26 cellular contexts compared by ENCODE assay signal in genomic region chr11:117626576-117626975, GRCh38.
"Had no signal": no experiment of that assay in that cellular context is flagged by ENCODE, and none has a peak within 500 bp of the region (broad histone marks: within the 10 kb centered on the region; RNA-seq: fewer than 3 reads in every experiment).

No MANE protein-coding gene starts in this region.

- H3K4me1 Mint-ChIP-seq: central memory CD8-positive, alpha-beta T cell; memory B cell; naive B cell; stimulated activated naive B cell treated with anti-CD40 and anti-IgM and Interleukin-4, amounts not matched to agents 10 μg/mL and 1 μg/mL and 100 μg/mL, for 72 hours had no signal

- H3K36me3 ChIP-seq: colonic mucosa, esophagus muscularis mucosa, gastroesophageal sphincter, heart right ventricle, pancreas, right atrium auricular region, suprapubic skin, thyroid gland had no signal

- H3K36me3 Mint-ChIP-seq: memory B cell; stimulated activated naive B cell treated with anti-CD40 and anti-IgM and Interleukin-4, amounts not matched to agents 10 μg/mL and 1 μg/mL and 100 μg/mL, for 72 hours had no signal

- H3K27me3 ChIP-seq: colonic mucosa, esophagus muscularis mucosa, foreskin keratinocyte, heart right ventricle, pancreas, right atrium auricular region, thyroid gland had no signal

- H3K27me3 Mint-ChIP-seq: dendritic cell treated with granulocyte-macrophage colony-stimulating factor and Interleukin-4, amounts not matched to agents 40 ng/mL and 50 ng/mL, for 4 days; stimulated activated naive CD8-positive, alpha-beta T cell treated with anti-CD3 and anti-CD28 coated beads, Interleukin-15, Interleukin-2, amounts not matched to agents 100 ng/mL and 50 ng/mL, for 24 hours had no signal

- H3K9me3 Mint-ChIP-seq: memory B cell; nephron; stimulated activated naive B cell treated with anti-CD40 and anti-IgM and Interleukin-4, amounts not matched to agents 10 μg/mL and 1 μg/mL and 100 μg/mL, for 72 hours; stimulated activated naive CD8-positive, alpha-beta T cell treated with anti-CD3 and anti-CD28 coated beads, Interleukin-15, Interleukin-2, amounts not matched to agents 100 ng/mL and 50 ng/mL, for 24 hours had no signal

- H3K4me1 ChIP-seq: colonic mucosa, esophagus muscularis mucosa, foreskin keratinocyte, gastroesophageal sphincter, pancreas, suprapubic skin, thyroid gland had no signal

- DNase-seq: colonic mucosa; effector memory CD4-positive, alpha-beta T cell; foreskin keratinocyte; heart right ventricle; islet precursor cell; kidney glomerular epithelial cell; mucosa of descending colon; naive B cell; occipital lobe; stimulated activated naive B cell treated with anti-CD40 and anti-IgM and Interleukin-4, amounts not matched to agents 10 μg/mL and 1 μg/mL and 100 μg/mL, for 72 hours; thyroid gland; trophoblast cell had no signal

- H3K27ac Mint-ChIP-seq: dendritic cell treated with granulocyte-macrophage colony-stimulating factor and Interleukin-4, amounts not matched to agents 40 ng/mL and 50 ng/mL, for 4 days; memory B cell; naive B cell; nephron; progenitor cell of endocrine pancreas; stimulated activated naive B cell treated with anti-CD40 and anti-IgM and Interleukin-4, amounts not matched to agents 10 μg/mL and 1 μg/mL and 100 μg/mL, for 72 hours; stimulated activated naive CD8-positive, alpha-beta T cell treated with anti-CD3 and anti-CD28 coated beads, Interleukin-15, Interleukin-2, amounts not matched to agents 100 ng/mL and 50 ng/mL, for 24 hours had no signal

- ATAC-seq: foreskin keratinocyte; gastroesophageal sphincter; heart right ventricle; left lobe of liver; mucosa of descending colon; pancreas; sciatic nerve; stimulated activated naive B cell treated with anti-CD40 and anti-IgM and Interleukin-4, amounts not matched to agents 10 μg/mL and 1 μg/mL and 100 μg/mL, for 72 hours had no signal

- H3K27ac ChIP-seq: colonic mucosa, esophagus muscularis mucosa, foreskin keratinocyte, gastroesophageal sphincter, heart right ventricle, pancreas, suprapubic skin, thyroid gland had no signal

- H3K4me3 Mint-ChIP-seq: central memory CD8-positive, alpha-beta T cell; dendritic cell treated with granulocyte-macrophage colony-stimulating factor and Interleukin-4, amounts not matched to agents 40 ng/mL and 50 ng/mL, for 4 days; memory B cell; naive B cell; nephron; stimulated activated naive B cell treated with anti-CD40 and anti-IgM and Interleukin-4, amounts not matched to agents 10 μg/mL and 1 μg/mL and 100 μg/mL, for 72 hours; stimulated activated naive CD8-positive, alpha-beta T cell treated with anti-CD3 and anti-CD28 coated beads, Interleukin-15, Interleukin-2, amounts not matched to agents 100 ng/mL and 50 ng/mL, for 24 hours had no signal

- H3K4me3 ChIP-seq: colonic mucosa, esophagus muscularis mucosa, gastroesophageal sphincter, heart right ventricle, lung, mucosa of descending colon, pancreas, right atrium auricular region, suprapubic skin, thyroid gland had no signal

- H3K9me3 ChIP-seq: colonic mucosa, pancreas, suprapubic skin, thyroid gland had no signal
